9 cellular contexts compared by ENCODE assay signal in genomic region chr19:14048439-14049153, GRCh38. TPM values are rescaled to one million over a fixed set of nuclear protein-coding genes. Genes with fewer than 3 reads are reported as not detected.
A peak's percentile ranks its signal among the peaks of the same experiment; 100 is the strongest.
DNase-seq lines count a peak whose midpoint lies in the region; ATAC-seq, FAIRE-seq and TF ChIP-seq lines count a peak whose summit lies in the region.
"Had no signal": no experiment of that assay in that cellular context is flagged by ENCODE, and none has a peak within 500 bp of the region (broad histone marks: within the 10 kb centered on the region; RNA-seq: fewer than 3 reads in every experiment).

No MANE protein-coding gene starts in this region.

- H3K36me3 Mint-ChIP-seq in T-cell = peaks cover 35% of the 10 kb centered on the region

- H3K4me3 Mint-ChIP-seq in T-cell = no peak overlapping the region

- FAIRE-seq in H54 (lab: Jason Lieb, UNC) = no peak

- CTCF ChIA-PET in T-cell (lab: Charles Lee) = interaction anchor here (0.6 to 1.9 kb wide), 13 partner anchors 11 to 1033 kb away, joined by 3 to 8 read pairs (median 4); partner anchors contain the start of genes DCAF15 (in 1 of the 2) and IL27RA (in 1 of the 2)

- TF ChIP-seq POLR2A in H54 (IDR thresholded peaks at IDR 0.05; ENCODE audit: low read depth, low read length) = no peak

- no peaks in the 10 kb centered on the region for H3K9me3 Mint-ChIP-seq in T-cell

- H3K27me3 Mint-ChIP-seq in T-cell = no peaks in the 10 kb centered on the region

- DNase-seq in AG20443 (ENCODE audit: low spot score) (peak; percentile 70), H54 (ENCODE audit: insufficient read length, low spot score) (peak; percentile 59), T-cell (peak; percentile 28 to 80 (median 68)), iPS-NIHi7 (ENCODE audit: extremely low spot score) (peak; percentile 89)
- peak; percentile 53 for DNase-seq in activated naive CD8-positive, alpha-beta T cell treated with anti-CD3 and anti-CD28 coated beads, Interleukin-2, amount 50 U/mL, for 16 hours (ENCODE audit: low read depth, low spot score)
- peak; percentile 60 to 79 (median 63) for DNase-seq in stimulated activated CD4-positive, alpha-beta T cell treated with anti-CD3 and anti-CD28 coated beads, TNF-alpha, amount 100 ng/mL, for 24 hours (ENCODE audit: low read depth in 3 of 3)

- ATAC-seq in T-cell (replicated peaks in 1 of 4) (peak; percentile 77 to 85 (median 82)), HG03108 (IDR thresholded peaks at IDR 0.05; ENCODE audit: unreplicated experiment) (no peak), HG03135 (IDR thresholded peaks at IDR 0.05; ENCODE audit: unreplicated experiment) (no peak)

- peak overlapping the region; percentile 32 to 34 for H3K27ac Mint-ChIP-seq in T-cell

- no peaks in the 10 kb centered on the region for H3K4me1 Mint-ChIP-seq in T-cell

- POLR2A ChIA-PET in T-cell (lab: Charles Lee) = interaction anchor here (0.6 to 0.9 kb wide), 4 partner anchors 10 to 405 kb away, joined by 3 to 10 read pairs (median 5); no protein-coding TSS in a partner anchor

RNA-seq across cellular contexts. Expression of gene PALM3, which starts 13.3 kb away (rescaled TPM):
- total RNA-seq in T-cell = under 1 TPM in 2 of 5 donors, not detected in 3; 0.16 to 0.39 TPM

RNA-seq across cellular contexts. Expression of gene IL27RA, which starts 17.0 kb away (rescaled TPM):
- 10 to 100 TPM; 44.2 to 82.4 (median 66.5) TPM for total RNA-seq in T-cell

RNA-seq across cellular contexts. Expression of gene RLN3, which starts 20.6 kb away (rescaled TPM):
- total RNA-seq in T-cell = not detected
- total RNA-seq: pulmonary artery endothelial cell had no signal

RNA-seq across cellular contexts. Expression of gene MISP3, which starts 24.0 kb away (rescaled TPM):
- 1 to 10 TPM in 3 of 5 donors, under 1 TPM in 2; 0.28 to 2.0 (median 1.1) TPM for total RNA-seq in T-cell

RNA-seq across cellular contexts. Expression of gene C19orf67, which starts 37.0 kb away (rescaled TPM):
- under 1 TPM in 3 of 5 donors, not detected in 2; 0.53 to 0.98 (median 0.58) TPM for total RNA-seq in T-cell

Comparison
In these comparisons a context has a peak if more than half of its experiments do, and no peak if none do; other contexts are left out.
1. ATAC-seq: peak in T-cell (4 of 4); none in HG03108 (single experiment) and HG03135 (single experiment).
2. Peak in every context shown above with its lines, with median percentiles within 50 percentile points of each other: DNase-seq.